9 cellular contexts compared by ENCODE assay signal in genomic region chr16:67284699-67285646, GRCh38. TPM values are rescaled to one million over a fixed set of nuclear protein-coding genes. Genes with fewer than 3 reads are reported as not detected.
A peak's percentile ranks its signal among the peaks of the same experiment; 100 is the strongest.
DNase-seq lines count a peak whose midpoint lies in the region; ATAC-seq and TF ChIP-seq lines count a peak whose summit lies in the region.
"Had no signal": no experiment of that assay in that cellular context is flagged by ENCODE, and none has a peak within 500 bp of the region (broad histone marks: within the 10 kb centered on the region; RNA-seq: fewer than 3 reads in every experiment).

No MANE protein-coding gene starts in this region.

- intact Hi-C loops in esophagus muscularis mucosa (cut with DNase I), result no loop called here

- H3K79me2 ChIP-seq in GM23248 (ENCODE audit: insufficient read depth) (no peaks in the 10 kb centered on the region), parathyroid adenoma (no peaks in the 10 kb centered on the region)

- in situ Hi-C loops in GM23248 (cut with MboI), result no loop called here

- H3K4me1 ChIP-seq in GM23248 (ENCODE audit: insufficient read depth), result no peaks in the 10 kb centered on the region
- peaks cover 16% of the 10 kb centered on the region for H3K4me1 ChIP-seq in NT2/D1 (ENCODE audit: insufficient read depth, insufficient read length)
- peaks cover 0 to 3% (median under 1%) of the 10 kb centered on the region in 4 donors for H3K4me1 ChIP-seq in esophagus muscularis mucosa
- H3K4me1 ChIP-seq in parathyroid adenoma, result peaks cover 7% of the 10 kb centered on the region

- no peak overlapping the region for H3K4me3 ChIP-seq in GM23248
- H3K4me3 ChIP-seq in NT2/D1 (ENCODE audit: insufficient read length, low read depth), result no peak overlapping the region
- no peak overlapping the region for H3K4me3 ChIP-seq in esophagus muscularis mucosa
- no peak overlapping the region for H3K4me3 ChIP-seq in parathyroid adenoma (ENCODE audit: low read depth, low read length)
- H3K4me3 ChIP-seq: upper lobe of left lung had no signal

- H3K27me3 ChIP-seq in GM23248 (replicated peaks; ENCODE audit: insufficient read depth) (no peaks in the 10 kb centered on the region), NT2/D1 (ENCODE audit: insufficient read depth, insufficient read length) (peaks cover 2% of the 10 kb centered on the region), esophagus muscularis mucosa (no peaks in the 10 kb centered on the region), parathyroid adenoma (ENCODE audit: control insufficient read depth, insufficient read depth, low read length) (no peaks in the 10 kb centered on the region)
- H3K27me3 ChIP-seq: upper lobe of left lung had no signal

- H3F3A ChIP-seq in GM23248 (ENCODE audit: insufficient read depth), result no peaks in the 10 kb centered on the region

- H3K27ac ChIP-seq in GM23248 (no peak overlapping the region), esophagus muscularis mucosa (replicated peaks in 1 of 4) (no peak overlapping the region), parathyroid adenoma (peak overlapping the region; percentile 15)
- H3K27ac ChIP-seq: upper lobe of left lung had no signal

- H3K36me3 ChIP-seq in GM23248 (ENCODE audit: low read depth) (no peaks in the 10 kb centered on the region), NT2/D1 (ENCODE audit: insufficient read depth, insufficient read length, low read length) (peaks cover 27% of the 10 kb centered on the region), esophagus muscularis mucosa (peaks cover 0 to 6% (median 0%) of the 10 kb centered on the region in 4 donors), parathyroid adenoma (ENCODE audit: control insufficient read depth, insufficient read depth, low read length) (no peaks in the 10 kb centered on the region)
- H3K36me3 ChIP-seq: upper lobe of left lung had no signal

- peak; percentile 32 for DNase-seq in GM23248
- DNase-seq in NT2/D1 (ENCODE audit: low read depth, low spot score), result peak; percentile 54
- no peak for DNase-seq in esophagus muscularis mucosa (ENCODE audit: extremely low spot score)
- no peak for DNase-seq in SKM-1 (lab: John Stamatoyannopoulos, UW; ENCODE audit: unreplicated experiment)

- no peaks in the 10 kb centered on the region for H3K9me2 ChIP-seq in GM23248 (ENCODE audit: insufficient read depth)

- TF ChIP-seq POLR2A in esophagus muscularis mucosa (IDR thresholded peaks at IDR 0.05; ENCODE audit: low read depth), result no peak

- H3K9me3 ChIP-seq in GM23248 (ENCODE audit: low read depth), result no peaks in the 10 kb centered on the region
- no peaks in the 10 kb centered on the region for H3K9me3 ChIP-seq in NT2/D1 (ENCODE audit: insufficient read depth, low read length)
- H3K9me3 ChIP-seq in esophagus muscularis mucosa, result no peaks in the 10 kb centered on the region
- no peaks in the 10 kb centered on the region for H3K9me3 ChIP-seq in parathyroid adenoma (ENCODE audit: control insufficient read depth, low read length)
- H3K9me3 ChIP-seq: upper lobe of left lung had no signal

- ATAC-seq in HG03280 (IDR thresholded peaks at IDR 0.05; ENCODE audit: unreplicated experiment) (no peak), HG02885 (IDR thresholded peaks at IDR 0.05; ENCODE audit: poor library complexity, unreplicated experiment) (no peak), HG03039 (IDR thresholded peaks at IDR 0.05; ENCODE audit: unreplicated experiment) (no peak)

- no peak for TF ChIP-seq EP300 in esophagus muscularis mucosa (IDR thresholded peaks at IDR 0.05)

- H3K9ac ChIP-seq in GM23248 (no peak overlapping the region), NT2/D1 (ENCODE audit: insufficient read length, low read depth) (no peak overlapping the region), parathyroid adenoma (no peak overlapping the region)

- H4K20me1 ChIP-seq in GM23248 (ENCODE audit: insufficient read depth), result no peaks in the 10 kb centered on the region

- H3K4me2 ChIP-seq in GM23248 (ENCODE audit: unreplicated experiment) (no peak overlapping the region), parathyroid adenoma (ENCODE audit: low read length) (peak overlapping the region; percentile 27)

- WGBS in GM23248 (ENCODE audit: low coverage in 1 of 2, low lambda C conversion rate in 2 of 2, missing lambda C conversion rate in 2 of 2), 2 experiments, result 86 to 88% methylated on average over 31 to 34 of the region's 34 CpGs
- WGBS in esophagus muscularis mucosa, result 79% methylated on average over 13 of the region's 34 CpGs

- H2AFZ ChIP-seq in GM23248 (no peak overlapping the region), parathyroid adenoma (peak overlapping the region; percentile 79)

- TF ChIP-seq CTCF in esophagus muscularis mucosa (IDR thresholded peaks at IDR 0.05) (peak in 2 of 3 experiments; percentile 21 to 41), parathyroid adenoma (IDR thresholded peaks at IDR 0.05) (peak; percentile 81)

RNA-seq across cellular contexts. Expression of gene PLEKHG4, which starts 5.6 kb away (rescaled TPM):
- 24.2 and 38.8 TPM in 2 replicates for total RNA-seq in GM23248 (2014; rRNA removed; shearing (Covaris generic))
- polyA plus RNA-seq in GM23248 (2016; fragmentation: Nextera tagmentation; extraction: Ambion mirVana), result 10.4 and 12.5 TPM in 2 replicates
- 1 to 10 TPM; 3.0 to 8.7 (median 3.2) TPM for total RNA-seq in esophagus muscularis mucosa

RNA-seq across cellular contexts. Expression of gene SLC9A5, which starts 36.2 kb away (rescaled TPM):
- 2.2 and 2.7 TPM in 2 replicates for total RNA-seq in GM23248 (2014; rRNA removed; shearing (Covaris generic))
- polyA plus RNA-seq in GM23248 (2016; fragmentation: Nextera tagmentation; extraction: Ambion mirVana), result 2.5 and 2.6 TPM in 2 replicates
- total RNA-seq in esophagus muscularis mucosa, result under 1 TPM; 0.13 to 0.69 (median 0.37) TPM

RNA-seq across cellular contexts. Expression of gene FHOD1, which starts 37.7 kb away (rescaled TPM):
- 14.9 and 24.2 TPM in 2 replicates for total RNA-seq in GM23248 (2014; rRNA removed; shearing (Covaris generic))
- polyA plus RNA-seq in GM23248 (2016; fragmentation: Nextera tagmentation; extraction: Ambion mirVana), result 7.7 and 9.3 TPM in 2 replicates
- 10 to 100 TPM in 2 of 4 donors, 1 to 10 TPM in 2; 8.0 to 15.6 (median 10.0) TPM for total RNA-seq in esophagus muscularis mucosa

RNA-seq across cellular contexts. Expression of gene KCTD19, which starts 41.6 kb away (rescaled TPM):
- total RNA-seq in GM23248 (2014; rRNA removed; shearing (Covaris generic)), result not detected in 2 replicates
- polyA plus RNA-seq in GM23248 (2016; fragmentation: Nextera tagmentation; extraction: Ambion mirVana), result not detected in 2 replicates
- total RNA-seq in esophagus muscularis mucosa, result not detected

RNA-seq across cellular contexts. Expression of gene LRRC36, which starts 41.6 kb away (rescaled TPM):
- total RNA-seq in GM23248 (2014; rRNA removed; shearing (Covaris generic)), result not detected in 2 replicates
- not detected in 2 replicates for polyA plus RNA-seq in GM23248 (2016; fragmentation: Nextera tagmentation; extraction: Ambion mirVana)
- total RNA-seq in esophagus muscularis mucosa, result under 1 TPM in 1 of 4 donors, not detected in 3; 0.33 TPM

Comparison
In these comparisons a context has a peak if more than half of its experiments do, and no peak if none do; other contexts are left out.
1. DNase-seq: peak in GM23248 (single experiment) and NT2/D1 (single experiment); none in esophagus muscularis mucosa (single experiment) and SKM-1 (single experiment).